ENCODE assay signal across 20 cellular contexts in the genomic region with DNA sequence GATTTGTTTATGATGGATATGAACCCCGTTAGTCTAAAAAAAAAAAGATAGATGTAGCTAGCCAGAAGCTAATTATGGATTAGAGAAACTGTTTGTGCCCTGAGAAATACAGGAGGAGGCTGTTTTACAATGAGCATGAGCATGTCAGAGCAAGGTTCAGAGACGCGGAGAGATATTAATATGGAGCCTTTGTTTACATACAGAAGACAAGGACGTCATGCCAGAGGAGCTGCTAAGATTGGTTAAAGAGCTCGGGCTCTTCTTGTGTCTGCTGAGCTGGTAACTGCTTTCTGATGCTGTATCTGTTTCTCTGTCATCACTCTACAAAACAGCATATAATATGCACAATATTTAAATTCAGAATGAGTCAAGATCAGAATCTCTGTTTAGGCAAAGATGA. TPM values are rescaled to one million over a fixed set of nuclear protein-coding genes. Genes with fewer than 3 reads are reported as not detected.
"Had no signal": no experiment of that assay in that cellular context is flagged by ENCODE, and none has a peak within 500 bp of the region (broad histone marks: within the 10 kb centered on the region; RNA-seq: fewer than 3 reads in every experiment).

No MANE protein-coding gene starts in this region.

- H3K27ac ChIP-seq: coronary artery, epithelial cell of prostate, left ventricle myocardium inferior, parathyroid adenoma, thoracic aorta, WERI-Rb-1 had no signal

- H3K27ac Mint-ChIP-seq: activated CD4-positive, alpha-beta memory T cell treated with anti-CD3 and anti-CD28 coated beads, Interleukin-2, amount 10 ng/mL, durations not matched to agents 7 days and 5 days; activated CD4-positive, alpha-beta T cell treated with anti-CD3 and anti-CD28 coated beads for 36 hours; activated naive CD8-positive, alpha-beta T cell treated with anti-CD3 and anti-CD28 coated beads, Interleukin-2, amount 50 U/mL, for 24 hours; stimulated activated naive CD8-positive, alpha-beta T cell treated with anti-CD3 and anti-CD28 coated beads, Interleukin-15, amount 100 ng/mL, for 72 hours had no signal

- H3K4me1 ChIP-seq: left ventricle myocardium inferior, parathyroid adenoma had no signal

- H3K27me3 Mint-ChIP-seq: activated CD4-positive, alpha-beta memory T cell treated with anti-CD3 and anti-CD28 coated beads, Interleukin-2, amount 10 ng/mL, durations not matched to agents 7 days and 5 days; activated CD4-positive, alpha-beta T cell treated with anti-CD3 and anti-CD28 coated beads for 36 hours; activated naive CD8-positive, alpha-beta T cell treated with anti-CD3 and anti-CD28 coated beads, Interleukin-2, amount 50 U/mL, for 24 hours; stimulated activated naive CD8-positive, alpha-beta T cell treated with anti-CD3 and anti-CD28 coated beads, Interleukin-15, amount 100 ng/mL, for 72 hours had no signal

- DNase-seq: activated CD4-positive, alpha-beta memory T cell treated with anti-CD3 and anti-CD28 coated beads, Interleukin-2, amount 10 ng/mL, durations not matched to agents 7 days and 5 days; activated CD4-positive, alpha-beta T cell treated with anti-CD3 and anti-CD28 coated beads for 36 hours; activated naive CD4-positive, alpha-beta T cell treated with Interleukin-2 at 50 U/mL for 16 hours; activated naive CD8-positive, alpha-beta T cell treated with anti-CD3 and anti-CD28 coated beads, Interleukin-2, amount 50 U/mL, for 24 hours; caudate nucleus; effector CD8-positive, alpha-beta T cell; glutamatergic neuron; islet precursor cell; left ventricle myocardium inferior; mesendoderm; retina; stimulated activated CD4-positive, alpha-beta T cell treated with anti-CD3 and anti-CD28 coated beads, Interleukin-15, amount 100 ng/mL, for 24 hours; stimulated activated CD4-positive, alpha-beta T cell treated with anti-CD3 and anti-CD28 coated beads, Interleukin-4, amount 100 ng/mL, for 24 hours; stimulated activated naive CD8-positive, alpha-beta T cell treated with anti-CD3 and anti-CD28 coated beads, Interleukin-15, amount 100 ng/mL, for 72 hours; T-helper 1 cell; WERI-Rb-1 had no signal

- H2AFZ ChIP-seq: parathyroid adenoma had no signal

- H3K4me1 Mint-ChIP-seq: activated CD4-positive, alpha-beta memory T cell treated with anti-CD3 and anti-CD28 coated beads, Interleukin-2, amount 10 ng/mL, durations not matched to agents 7 days and 5 days; activated CD4-positive, alpha-beta T cell treated with anti-CD3 and anti-CD28 coated beads for 36 hours; activated naive CD8-positive, alpha-beta T cell treated with anti-CD3 and anti-CD28 coated beads, Interleukin-2, amount 50 U/mL, for 24 hours; stimulated activated naive CD8-positive, alpha-beta T cell treated with anti-CD3 and anti-CD28 coated beads, Interleukin-15, amount 100 ng/mL, for 72 hours had no signal

- ATAC-seq: activated CD4-positive, alpha-beta T cell treated with anti-CD3 and anti-CD28 coated beads for 36 hours; activated naive CD8-positive, alpha-beta T cell treated with anti-CD3 and anti-CD28 coated beads, Interleukin-2, amount 50 U/mL, for 24 hours; stimulated activated naive CD8-positive, alpha-beta T cell treated with anti-CD3 and anti-CD28 coated beads, Interleukin-15, amount 100 ng/mL, for 72 hours had no signal

- H3K79me2 ChIP-seq: parathyroid adenoma had no signal

- H3K4me3 ChIP-seq: coronary artery, left ventricle myocardium inferior, thoracic aorta had no signal

- H3K9me3 Mint-ChIP-seq: activated CD4-positive, alpha-beta memory T cell treated with anti-CD3 and anti-CD28 coated beads, Interleukin-2, amount 10 ng/mL, durations not matched to agents 7 days and 5 days; activated naive CD8-positive, alpha-beta T cell treated with anti-CD3 and anti-CD28 coated beads, Interleukin-2, amount 50 U/mL, for 24 hours; stimulated activated naive CD8-positive, alpha-beta T cell treated with anti-CD3 and anti-CD28 coated beads, Interleukin-15, amount 100 ng/mL, for 72 hours had no signal

- H3K36me3 ChIP-seq: left ventricle myocardium inferior, thoracic aorta, WERI-Rb-1 had no signal

- H3K4me3 Mint-ChIP-seq: activated CD4-positive, alpha-beta memory T cell treated with anti-CD3 and anti-CD28 coated beads, Interleukin-2, amount 10 ng/mL, durations not matched to agents 7 days and 5 days; activated CD4-positive, alpha-beta T cell treated with anti-CD3 and anti-CD28 coated beads for 36 hours; activated naive CD8-positive, alpha-beta T cell treated with anti-CD3 and anti-CD28 coated beads, Interleukin-2, amount 50 U/mL, for 24 hours; stimulated activated naive CD8-positive, alpha-beta T cell treated with anti-CD3 and anti-CD28 coated beads, Interleukin-15, amount 100 ng/mL, for 72 hours had no signal

- H3K9me3 ChIP-seq: left ventricle myocardium inferior, thoracic aorta had no signal

RNA-seq across cellular contexts. Expression of gene CCDC89, which starts 24.9 kb away (rescaled TPM):
- total RNA-seq: activated CD4-positive, alpha-beta T cell treated with anti-CD3 and anti-CD28 coated beads for 36 hours had no signal
